1 cellular context compared by ENCODE assay signal in the genomic region with DNA sequence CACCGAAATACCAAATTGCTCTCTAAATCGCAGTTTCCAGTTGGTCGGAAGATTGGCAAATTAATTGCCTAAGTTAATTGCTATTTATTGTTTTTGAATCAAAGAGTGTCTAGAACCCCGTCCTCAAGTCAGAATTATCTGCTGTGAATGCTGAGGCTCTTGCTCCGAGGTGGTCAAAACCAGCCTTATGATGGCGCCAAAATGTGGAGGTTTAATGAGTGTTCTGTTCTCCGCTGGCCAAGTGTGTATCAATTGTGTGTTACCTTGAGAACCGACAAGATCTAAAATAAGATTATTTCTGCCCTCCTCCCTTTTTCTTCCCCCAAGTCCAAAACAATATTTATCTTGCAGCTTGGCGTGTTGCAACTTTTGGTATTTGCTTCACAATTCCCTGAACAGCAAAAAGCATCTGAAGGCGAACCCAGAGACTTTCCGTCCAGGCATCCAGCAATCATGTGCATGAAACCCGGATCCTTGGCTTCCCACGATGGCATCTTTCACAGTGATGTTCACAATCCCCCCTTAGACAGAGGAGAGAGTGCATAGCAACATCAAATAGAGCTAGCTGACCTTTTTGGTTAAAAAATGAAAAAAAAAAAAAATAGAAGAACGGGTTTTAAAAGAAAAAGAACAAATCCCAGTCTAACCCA.
TF ChIP-seq lines count a peak whose summit lies in the region.

No MANE protein-coding gene starts in this region.

TF ChIP-seq in GM23338, 12 proteins besides CTCF, POLR2A, EP300 and RAD21 (continued from another document):
- no peak for TF ChIP-seq JUNB (IDR thresholded peaks at IDR 0.05; ENCODE audit: unreplicated experiment)
- TF ChIP-seq, protein P1, sequence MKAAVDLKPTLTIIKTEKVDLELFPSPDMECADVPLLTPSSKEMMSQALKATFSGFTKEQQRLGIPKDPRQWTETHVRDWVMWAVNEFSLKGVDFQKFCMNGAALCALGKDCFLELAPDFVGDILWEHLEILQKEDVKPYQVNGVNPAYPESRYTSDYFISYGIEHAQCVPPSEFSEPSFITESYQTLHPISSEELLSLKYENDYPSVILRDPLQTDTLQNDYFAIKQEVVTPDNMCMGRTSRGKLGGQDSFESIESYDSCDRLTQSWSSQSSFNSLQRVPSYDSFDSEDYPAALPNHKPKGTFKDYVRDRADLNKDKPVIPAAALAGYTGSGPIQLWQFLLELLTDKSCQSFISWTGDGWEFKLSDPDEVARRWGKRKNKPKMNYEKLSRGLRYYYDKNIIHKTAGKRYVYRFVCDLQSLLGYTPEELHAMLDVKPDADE (IDR thresholded peaks at IDR 0.05): no peak
- TF ChIP-seq EZH2phosphoT487 (IDR thresholded peaks at IDR 0.05; ENCODE audit: unreplicated experiment): no peak
- no peak for TF ChIP-seq ZNF114 (CRISPR knock-in tag; IDR thresholded peaks at IDR 0.05)
- TF ChIP-seq POLR2AphosphoS5 (IDR thresholded peaks at IDR 0.05; ENCODE audit: low read depth): no peak
- TF ChIP-seq STAT1 (IDR thresholded peaks at IDR 0.05; ENCODE audit: unreplicated experiment): no peak
- no peak for TF ChIP-seq CREB1 (CRISPR knock-in tag; IDR thresholded peaks at IDR 0.05; ENCODE audit: low read depth)
- TF ChIP-seq NANOG (IDR thresholded peaks at IDR 0.05; ENCODE audit: borderline replicate concordance): no peak
- TF ChIP-seq, protein P2, sequence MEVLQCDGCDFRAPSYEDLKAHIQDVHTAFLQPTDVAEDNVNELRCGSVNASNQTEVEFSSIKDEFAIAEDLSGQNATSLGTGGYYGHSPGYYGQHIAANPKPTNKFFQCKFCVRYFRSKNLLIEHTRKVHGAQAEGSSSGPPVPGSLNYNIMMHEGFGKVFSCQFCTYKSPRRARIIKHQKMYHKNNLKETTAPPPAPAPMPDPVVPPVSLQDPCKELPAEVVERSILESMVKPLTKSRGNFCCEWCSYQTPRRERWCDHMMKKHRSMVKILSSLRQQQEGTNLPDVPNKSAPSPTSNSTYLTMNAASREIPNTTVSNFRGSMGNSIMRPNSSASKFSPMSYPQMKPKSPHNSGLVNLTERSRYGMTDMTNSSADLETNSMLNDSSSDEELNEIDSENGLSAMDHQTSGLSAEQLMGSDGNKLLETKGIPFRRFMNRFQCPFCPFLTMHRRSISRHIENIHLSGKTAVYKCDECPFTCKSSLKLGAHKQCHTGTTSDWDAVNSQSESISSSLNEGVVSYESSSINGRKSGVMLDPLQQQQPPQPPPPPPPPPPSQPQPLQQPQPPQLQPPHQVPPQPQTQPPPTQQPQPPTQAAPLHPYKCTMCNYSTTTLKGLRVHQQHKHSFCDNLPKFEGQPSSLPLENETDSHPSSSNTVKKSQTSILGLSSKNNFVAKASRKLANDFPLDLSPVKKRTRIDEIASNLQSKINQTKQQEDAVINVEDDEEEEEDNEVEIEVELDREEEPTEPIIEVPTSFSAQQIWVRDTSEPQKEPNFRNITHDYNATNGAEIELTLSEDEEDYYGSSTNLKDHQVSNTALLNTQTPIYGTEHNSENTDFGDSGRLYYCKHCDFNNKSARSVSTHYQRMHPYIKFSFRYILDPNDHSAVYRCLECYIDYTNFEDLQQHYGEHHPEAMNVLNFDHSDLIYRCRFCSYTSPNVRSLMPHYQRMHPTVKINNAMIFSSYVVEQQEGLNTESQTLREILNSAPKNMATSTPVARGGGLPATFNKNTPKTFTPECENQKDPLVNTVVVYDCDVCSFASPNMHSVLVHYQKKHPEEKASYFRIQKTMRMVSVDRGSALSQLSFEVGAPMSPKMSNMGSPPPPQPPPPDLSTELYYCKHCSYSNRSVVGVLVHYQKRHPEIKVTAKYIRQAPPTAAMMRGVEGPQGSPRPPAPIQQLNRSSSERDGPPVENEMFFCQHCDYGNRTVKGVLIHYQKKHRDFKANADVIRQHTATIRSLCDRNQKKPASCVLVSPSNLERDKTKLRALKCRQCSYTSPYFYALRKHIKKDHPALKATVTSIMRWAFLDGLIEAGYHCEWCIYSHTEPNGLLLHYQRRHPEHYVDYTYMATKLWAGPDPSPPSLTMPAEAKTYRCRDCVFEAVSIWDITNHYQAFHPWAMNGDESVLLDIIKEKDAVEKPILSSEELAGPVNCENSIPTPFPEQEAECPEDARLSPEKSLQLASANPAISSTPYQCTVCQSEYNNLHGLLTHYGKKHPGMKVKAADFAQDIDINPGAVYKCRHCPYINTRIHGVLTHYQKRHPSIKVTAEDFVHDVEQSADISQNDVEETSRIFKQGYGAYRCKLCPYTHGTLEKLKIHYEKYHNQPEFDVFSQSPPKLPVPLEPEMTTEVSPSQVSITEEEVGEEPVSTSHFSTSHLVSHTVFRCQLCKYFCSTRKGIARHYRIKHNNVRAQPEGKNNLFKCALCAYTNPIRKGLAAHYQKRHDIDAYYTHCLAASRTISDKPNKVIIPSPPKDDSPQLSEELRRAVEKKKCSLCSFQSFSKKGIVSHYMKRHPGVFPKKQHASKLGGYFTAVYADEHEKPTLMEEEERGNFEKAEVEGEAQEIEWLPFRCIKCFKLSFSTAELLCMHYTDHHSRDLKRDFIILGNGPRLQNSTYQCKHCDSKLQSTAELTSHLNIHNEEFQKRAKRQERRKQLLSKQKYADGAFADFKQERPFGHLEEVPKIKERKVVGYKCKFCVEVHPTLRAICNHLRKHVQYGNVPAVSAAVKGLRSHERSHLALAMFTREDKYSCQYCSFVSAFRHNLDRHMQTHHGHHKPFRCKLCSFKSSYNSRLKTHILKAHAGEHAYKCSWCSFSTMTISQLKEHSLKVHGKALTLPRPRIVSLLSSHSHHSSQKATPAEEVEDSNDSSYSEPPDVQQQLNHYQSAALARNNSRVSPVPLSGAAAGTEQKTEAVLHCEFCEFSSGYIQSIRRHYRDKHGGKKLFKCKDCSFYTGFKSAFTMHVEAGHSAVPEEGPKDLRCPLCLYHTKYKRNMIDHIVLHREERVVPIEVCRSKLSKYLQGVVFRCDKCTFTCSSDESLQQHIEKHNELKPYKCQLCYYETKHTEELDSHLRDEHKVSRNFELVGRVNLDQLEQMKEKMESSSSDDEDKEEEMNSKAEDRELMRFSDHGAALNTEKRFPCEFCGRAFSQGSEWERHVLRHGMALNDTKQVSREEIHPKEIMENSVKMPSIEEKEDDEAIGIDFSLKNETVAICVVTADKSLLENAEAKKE (CRISPR knock-in tag; IDR thresholded peaks at IDR 0.05): no peak
- TF ChIP-seq, protein P3, sequence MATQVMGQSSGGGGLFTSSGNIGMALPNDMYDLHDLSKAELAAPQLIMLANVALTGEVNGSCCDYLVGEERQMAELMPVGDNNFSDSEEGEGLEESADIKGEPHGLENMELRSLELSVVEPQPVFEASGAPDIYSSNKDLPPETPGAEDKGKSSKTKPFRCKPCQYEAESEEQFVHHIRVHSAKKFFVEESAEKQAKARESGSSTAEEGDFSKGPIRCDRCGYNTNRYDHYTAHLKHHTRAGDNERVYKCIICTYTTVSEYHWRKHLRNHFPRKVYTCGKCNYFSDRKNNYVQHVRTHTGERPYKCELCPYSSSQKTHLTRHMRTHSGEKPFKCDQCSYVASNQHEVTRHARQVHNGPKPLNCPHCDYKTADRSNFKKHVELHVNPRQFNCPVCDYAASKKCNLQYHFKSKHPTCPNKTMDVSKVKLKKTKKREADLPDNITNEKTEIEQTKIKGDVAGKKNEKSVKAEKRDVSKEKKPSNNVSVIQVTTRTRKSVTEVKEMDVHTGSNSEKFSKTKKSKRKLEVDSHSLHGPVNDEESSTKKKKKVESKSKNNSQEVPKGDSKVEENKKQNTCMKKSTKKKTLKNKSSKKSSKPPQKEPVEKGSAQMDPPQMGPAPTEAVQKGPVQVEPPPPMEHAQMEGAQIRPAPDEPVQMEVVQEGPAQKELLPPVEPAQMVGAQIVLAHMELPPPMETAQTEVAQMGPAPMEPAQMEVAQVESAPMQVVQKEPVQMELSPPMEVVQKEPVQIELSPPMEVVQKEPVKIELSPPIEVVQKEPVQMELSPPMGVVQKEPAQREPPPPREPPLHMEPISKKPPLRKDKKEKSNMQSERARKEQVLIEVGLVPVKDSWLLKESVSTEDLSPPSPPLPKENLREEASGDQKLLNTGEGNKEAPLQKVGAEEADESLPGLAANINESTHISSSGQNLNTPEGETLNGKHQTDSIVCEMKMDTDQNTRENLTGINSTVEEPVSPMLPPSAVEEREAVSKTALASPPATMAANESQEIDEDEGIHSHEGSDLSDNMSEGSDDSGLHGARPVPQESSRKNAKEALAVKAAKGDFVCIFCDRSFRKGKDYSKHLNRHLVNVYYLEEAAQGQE (IDR thresholded peaks at IDR 0.05; ENCODE audit: unreplicated experiment): no peak
- no peak for TF ChIP-seq ZNF331 (CRISPR knock-in tag; IDR thresholded peaks at IDR 0.05; ENCODE audit: low read depth)
